ENCODE assay signal across 16 cellular contexts in the genomic region with DNA sequence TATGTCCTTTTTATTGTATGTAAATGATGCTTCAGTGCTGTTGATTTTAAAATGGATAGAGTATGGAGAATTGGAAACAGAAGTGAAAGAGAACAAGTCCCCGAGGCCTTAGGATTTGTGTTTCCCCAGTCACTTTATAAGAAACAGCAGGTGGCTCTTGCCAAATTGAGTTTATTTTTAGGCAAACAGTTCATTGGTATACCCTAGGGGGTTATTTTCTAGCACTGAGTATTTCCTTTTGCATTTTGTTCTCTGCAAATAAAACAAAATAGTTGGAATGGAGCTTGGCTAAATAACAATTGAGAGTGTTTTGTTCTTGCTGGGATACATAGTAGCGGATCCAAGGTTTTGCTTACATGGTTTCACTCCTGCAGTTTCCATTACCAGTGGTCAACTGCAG.
DNase-seq lines count a peak whose midpoint lies in the region; TF ChIP-seq lines count a peak whose summit lies in the region.
"Had no signal": no experiment of that assay in that cellular context is flagged by ENCODE, and none has a peak within 500 bp of the region (broad histone marks: within the 10 kb centered on the region; RNA-seq: fewer than 3 reads in every experiment).

No MANE protein-coding gene starts in this region.

- peak overlapping the region; percentile 6 for H2BK20ac ChIP-seq in H9 (ENCODE audit: low read depth, low read length, poor library complexity, severe bottlenecking)

- H3K23me2 ChIP-seq in H9 (ENCODE audit: insufficient read length, low read depth, low read length, poor library complexity, severe bottlenecking): no peaks in the 10 kb centered on the region

- no peaks in the 10 kb centered on the region for H3K79me1 ChIP-seq in H9 (ENCODE audit: insufficient read depth, low read depth, low read length, poor library complexity, severe bottlenecking)

- H3K36me3 ChIP-seq in BLaER1 treated with 17β-estradiol and CSF1 and Interleukin-3, amounts not matched to agents 10 nM and 100 nM: 0 out of 22 replicates have a peak, but pooled peaks cover 0 to 3% (median 0%) of the 10 kb centered on the region in 11 experiments
- no peaks in the 10 kb centered on the region for H3K36me3 ChIP-seq in iPS-18a (ENCODE audit: control insufficient read depth, low read depth, low read length)
- H3K36me3 ChIP-seq: SJCRH30 had no signal

- no peak overlapping the region for H2BK12ac ChIP-seq in H9 (ENCODE audit: insufficient read length, low read depth, low read length)

- no peak overlapping the region for H3K18ac ChIP-seq in H9 (ENCODE audit: insufficient read length, low read depth, low read length)

- no peak overlapping the region for H2BK5ac ChIP-seq in H9 (ENCODE audit: insufficient read length, low read length)

- peak overlapping the region in 6 of 11 experiments; percentile 25 to 65 (median 54); a peak in 11 of 22 replicates for H3K9ac ChIP-seq in BLaER1 treated with 17β-estradiol and CSF1 and Interleukin-3, amounts not matched to agents 10 nM and 100 nM
- H3K9ac ChIP-seq in H9 (ENCODE audit: extremely low read depth, insufficient read length, low read length) (no peak overlapping the region), iPS-18a (ENCODE audit: low read length) (no peak overlapping the region)

- H3K4me1 Mint-ChIP-seq in H9 (peaks cover 25 to 27% of the 10 kb centered on the region in 2 experiments), type B pancreatic cell (ENCODE audit: unreplicated experiment) (no peaks in the 10 kb centered on the region)
- H3K4me1 Mint-ChIP-seq: IgD-negative memory B cell had no signal

- H4K91ac ChIP-seq in H9 (ENCODE audit: insufficient read length, low read depth, low read length): no peak overlapping the region

- H3K23ac ChIP-seq in H9 (ENCODE audit: insufficient read length, low read depth, low read length): no peak overlapping the region

- H3K27me3 Mint-ChIP-seq in H9 (ENCODE audit: low read depth) (no peaks in the 10 kb centered on the region; the same call in 1 of the 2 replicates), type B pancreatic cell (no peaks in the 10 kb centered on the region)
- H3K27me3 Mint-ChIP-seq: IgD-negative memory B cell had no signal

- DNase-seq in H9 (no peak), NCI-H748 (lab: John Stamatoyannopoulos, UW; ENCODE audit: unreplicated experiment) (peak; percentile 37), type B pancreatic cell (ENCODE audit: extremely low spot score, unreplicated experiment) (no peak), foreskin melanocyte (no peak)
- no peak for DNase-seq in stimulated activated CD4-positive, alpha-beta T cell treated with anti-CD3 and anti-CD28 coated beads, Interleukin-2, amount 100 ng/mL, for 48 hours
- DNase-seq in effector CD8-positive, alpha-beta T cell (lab: John Stamatoyannopoulos, UW): no peak
- DNase-seq: GDM1; NCI-H2081; NCI-H446 treated with DMSO at 0.1 percent for 48 hours; NCI-H526 treated with DMSO at 0.1 percent for 48 hours; NK-92 treated with Interleukin-12 subunit alpha and Interleukin-12 subunit beta, amount 100 ng/mL, for 24 hours; SJCRH30 had no signal

- TF ChIP-seq CTCF in H9 (conservative IDR thresholded peaks at IDR 0.05) (no peak), type B pancreatic cell (conservative IDR thresholded peaks at IDR 0.05) (no peak)

- peak overlapping the region; percentile 8 to 81 (median 71); a peak in 20 of 22 replicates for H3K4me2 ChIP-seq in BLaER1 treated with 17β-estradiol and CSF1 and Interleukin-3, amounts not matched to agents 10 nM and 100 nM
- peak overlapping the region; percentile 12 for H3K4me2 ChIP-seq in H9 (ENCODE audit: insufficient read depth, insufficient read length, low read length)

- no peak overlapping the region for H3K14ac ChIP-seq in H9 (ENCODE audit: insufficient read depth, low read length)

- H3K27me3 ChIP-seq in BLaER1 treated with 17β-estradiol and CSF1 and Interleukin-3, amounts not matched to agents 10 nM and 100 nM: no peaks in the 10 kb centered on the region
- H3K27me3 ChIP-seq in H9 (ENCODE audit: insufficient read depth, low read length) (no peaks in the 10 kb centered on the region), iPS-18a (ENCODE audit: control insufficient read depth, insufficient read depth, low read length) (no peaks in the 10 kb centered on the region)
- H3K27me3 ChIP-seq: SJCRH30 had no signal

- no peaks in the 10 kb centered on the region for H3K79me2 ChIP-seq in H9 (ENCODE audit: insufficient read depth, low read length)

- no peak overlapping the region; a peak in 1 of 5 replicates for H3K4me3 Mint-ChIP-seq in H9
- no peak overlapping the region for H3K4me3 Mint-ChIP-seq in type B pancreatic cell
- H3K4me3 Mint-ChIP-seq: IgD-negative memory B cell had no signal

- peak overlapping the region in 5 of 10 experiments; percentile 6 to 39 (median 17); a peak in 4 of 20 replicates for H3K4me3 ChIP-seq in BLaER1 treated with 17β-estradiol and CSF1 and Interleukin-3, amounts not matched to agents 10 nM and 100 nM
- peak overlapping the region; percentile 26 for H3K4me3 ChIP-seq in iPS-18a (ENCODE audit: low read length)
- H3K4me3 ChIP-seq: SJCRH30 had no signal

- no peak overlapping the region for H3K56ac ChIP-seq in H9 (ENCODE audit: insufficient read length, low read depth, low read length)

- H4K20me1 ChIP-seq in BLaER1 treated with 17β-estradiol and CSF1 and Interleukin-3, amounts not matched to agents 10 nM and 100 nM: no peaks in the 10 kb centered on the region
- H4K20me1 ChIP-seq in H9 (ENCODE audit: control insufficient read depth, insufficient read depth, insufficient read length): no peaks in the 10 kb centered on the region

- H3K27ac Mint-ChIP-seq in H9 (peak overlapping the region in 1 of 3 experiments; percentile 52; a peak in 2 of 7 replicates), type B pancreatic cell (no peak overlapping the region)
- H3K27ac Mint-ChIP-seq: IgD-negative memory B cell had no signal

- peaks cover 9 to 47% (median 27%) of the 10 kb centered on the region in 3 experiments for H3K36me3 Mint-ChIP-seq in H9 (ENCODE audit: insufficient read depth in 1 of 3, low read depth in 3 of 3)
- H3K36me3 Mint-ChIP-seq in type B pancreatic cell: no peaks in the 10 kb centered on the region
- H3K36me3 Mint-ChIP-seq: IgD-negative memory B cell had no signal

- peak overlapping the region in 8 of 11 experiments; percentile 30 to 79 (median 70); a peak in 14 of 22 replicates for H3K27ac ChIP-seq in BLaER1 treated with 17β-estradiol and CSF1 and Interleukin-3, amounts not matched to agents 10 nM and 100 nM
- no peak overlapping the region for H3K27ac ChIP-seq in H9 (ENCODE audit: insufficient read length, low read depth, low read length)
- H3K27ac ChIP-seq in iPS-18a (ENCODE audit: low read length): no peak overlapping the region
- H3K27ac ChIP-seq: C4-2B, SJCRH30 had no signal

- H2BK15ac ChIP-seq in H9 (ENCODE audit: low read depth, low read length): no peak overlapping the region

- no peak overlapping the region for H4K8ac ChIP-seq in H9 (replicated peaks; ENCODE audit: insufficient read length, low read depth, low read length)

- no peak overlapping the region for H3T11ph ChIP-seq in H9 (ENCODE audit: low read length)

- H3K4ac ChIP-seq in H9 (ENCODE audit: low read depth, low read length): no peak overlapping the region

- no peak overlapping the region for H2AK5ac ChIP-seq in H9 (ENCODE audit: insufficient read length, low read length)

- no CpG with 5 or more reads among the region's 2 CpGs for WGBS in H9 (ENCODE audit: extremely low coverage, insufficient read length, low lambda C conversion rate)

- H2BK120ac ChIP-seq in H9 (ENCODE audit: low read depth, low read length, poor library complexity, severe bottlenecking): no peak overlapping the region

- no peak overlapping the region for H2AFZ ChIP-seq in H9 (ENCODE audit: low read length)

- H4K5ac ChIP-seq in H9 (ENCODE audit: insufficient read length, low read depth, low read length): no peak overlapping the region

- H3K4me1 ChIP-seq in BLaER1 treated with 17β-estradiol and CSF1 and Interleukin-3, amounts not matched to agents 10 nM and 100 nM: peaks cover 7 to 29% (median 27%) of the 10 kb centered on the region in 10 experiments; a peak in 18 of 20 replicates
- H3K4me1 ChIP-seq in H9 (ENCODE audit: insufficient read depth, low read length) (peaks cover 7% of the 10 kb centered on the region; the same call in 1 of the 2 replicates), iPS-18a (ENCODE audit: control insufficient read depth, low read depth, low read length) (peaks cover 26% of the 10 kb centered on the region)
- H3K4me1 ChIP-seq: SJCRH30 had no signal

- peaks cover 36 to 47% of the 10 kb centered on the region in 2 experiments for H3K9me3 Mint-ChIP-seq in H9
- peaks cover 12% of the 10 kb centered on the region for H3K9me3 Mint-ChIP-seq in type B pancreatic cell

- H3K9me3 ChIP-seq in BLaER1 treated with 17β-estradiol and CSF1 and Interleukin-3, amounts not matched to agents 10 nM and 100 nM (replicated peaks in 1 of 11): peaks cover 57 to 84% (median 64%) of the 10 kb centered on the region in 11 experiments
- H3K9me3 ChIP-seq in H9 (ENCODE audit: control insufficient read depth, low read depth, low read length) (peaks cover 6% of the 10 kb centered on the region), iPS-18a (ENCODE audit: control insufficient read depth, low read depth, low read length) (peaks cover 16% of the 10 kb centered on the region)
- H3K9me3 ChIP-seq: SJCRH30 had no signal

Comparison
In these comparisons a context has a peak if more than half of its experiments do, and no peak if none do; other contexts are left out.
1. H3K27ac ChIP-seq: peak in BLaER1 treated with 17β-estradiol and CSF1 and Interleukin-3, amounts not matched to agents 10 nM and 100 nM (8 of 11); none in H9 (single experiment) and iPS-18a (single experiment).
2. H3K9ac ChIP-seq: peak in BLaER1 treated with 17β-estradiol and CSF1 and Interleukin-3, amounts not matched to agents 10 nM and 100 nM (6 of 11); none in H9 (single experiment) and iPS-18a (single experiment).